In the genomic region with DNA sequence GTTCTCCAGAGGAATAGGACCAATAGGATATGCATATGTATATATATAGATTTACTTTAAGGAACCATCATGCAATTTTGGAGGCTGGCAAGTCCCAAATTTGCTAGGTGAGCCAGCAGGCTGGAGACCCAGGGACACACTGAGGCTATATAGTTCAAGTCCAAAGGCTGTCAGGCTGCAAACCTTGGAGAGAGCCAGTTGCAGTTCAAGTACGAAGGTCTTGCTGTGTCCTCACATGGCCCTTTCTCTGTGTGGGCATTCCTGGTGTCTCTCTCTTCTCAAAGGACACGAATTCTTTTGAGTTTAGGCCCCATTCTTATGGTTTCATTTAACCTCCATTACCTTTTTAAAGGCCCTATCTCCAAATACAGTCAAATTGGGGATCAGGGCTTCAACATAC, we compare ENCODE assay signal across 17 cellular contexts.
"Had no signal": no experiment of that assay in that cellular context is flagged by ENCODE, and none has a peak within 500 bp of the region (broad histone marks: within the 10 kb centered on the region; RNA-seq: fewer than 3 reads in every experiment).

No MANE protein-coding gene starts in this region.

- H3K4me1 ChIP-seq: ascending aorta, breast epithelium, left ventricle myocardium inferior, SJSA1 had no signal

- H3K27ac ChIP-seq: ascending aorta, breast epithelium, left ventricle myocardium inferior, prostate gland, SJSA1 had no signal

- H3K27me3 Mint-ChIP-seq: activated CD8-positive, alpha-beta memory T cell treated with anti-CD3 and anti-CD28 coated beads, Interleukin-2, amount 10 ng/mL, durations not matched to agents 7 days and 5 days; activated naive CD8-positive, alpha-beta T cell treated with anti-CD3 and anti-CD28 coated beads, Interleukin-2, amount 50 U/mL, for 24 hours; stimulated activated naive CD8-positive, alpha-beta T cell treated with anti-CD3 and anti-CD28 coated beads, Interleukin-15, amount 100 ng/mL, for 72 hours had no signal

- DNase-seq: activated CD8-positive, alpha-beta memory T cell treated with anti-CD3 and anti-CD28 coated beads, Interleukin-2, amount 10 ng/mL, durations not matched to agents 7 days and 5 days; activated effector memory CD4-positive, alpha-beta T cell treated with anti-CD3 and anti-CD28 coated beads, Interleukin-2, amount 50 U/mL, for 16 hours; activated naive CD8-positive, alpha-beta T cell treated with anti-CD3 and anti-CD28 coated beads, Interleukin-2, amount 50 U/mL, for 24 hours; activated T-cell treated with anti-CD3 and anti-CD28 coated beads, Interleukin-2, amount 50 U/mL, for 4 hours; hippocampal formation; left ventricle myocardium inferior; nephron progenitor cell; right cardiac atrium; stimulated activated naive CD8-positive, alpha-beta T cell treated with anti-CD3 and anti-CD28 coated beads, Interleukin-15, amount 100 ng/mL, for 72 hours; SW 1271 had no signal

- H3K4me3 Mint-ChIP-seq: activated CD8-positive, alpha-beta memory T cell treated with anti-CD3 and anti-CD28 coated beads, Interleukin-2, amount 10 ng/mL, durations not matched to agents 7 days and 5 days; activated naive CD8-positive, alpha-beta T cell treated with anti-CD3 and anti-CD28 coated beads, Interleukin-2, amount 50 U/mL, for 24 hours; activated T-cell treated with anti-CD3 and anti-CD28 coated beads, Interleukin-2, amount 50 U/mL, for 4 hours; memory B cell; nephron progenitor cell; stimulated activated naive CD8-positive, alpha-beta T cell treated with anti-CD3 and anti-CD28 coated beads, Interleukin-15, amount 100 ng/mL, for 72 hours; T-helper 2 cell treated with Interferon-gamma antibody and Interleukin-4, amounts not matched to agents 5 μg/mL and 100 μg/mL, for 36 hours had no signal

- H3K4me3 ChIP-seq: ascending aorta, breast epithelium, left ventricle myocardium inferior, prostate gland, SJSA1 had no signal

- H3K27ac Mint-ChIP-seq: activated CD8-positive, alpha-beta memory T cell treated with anti-CD3 and anti-CD28 coated beads, Interleukin-2, amount 10 ng/mL, durations not matched to agents 7 days and 5 days; activated naive CD8-positive, alpha-beta T cell treated with anti-CD3 and anti-CD28 coated beads, Interleukin-2, amount 50 U/mL, for 24 hours; memory B cell; nephron progenitor cell; T-helper 2 cell treated with Interferon-gamma antibody and Interleukin-4, amounts not matched to agents 5 μg/mL and 100 μg/mL, for 36 hours had no signal

- H3K36me3 ChIP-seq: breast epithelium, left ventricle myocardium inferior, SJSA1 had no signal

- H3K9me3 ChIP-seq: ascending aorta, breast epithelium, left ventricle myocardium inferior, prostate gland, SJSA1 had no signal

- H3K27me3 ChIP-seq: ascending aorta, breast epithelium, SJSA1 had no signal

- H3K9me3 Mint-ChIP-seq: activated naive CD8-positive, alpha-beta T cell treated with anti-CD3 and anti-CD28 coated beads, Interleukin-2, amount 50 U/mL, for 24 hours; activated T-cell treated with anti-CD3 and anti-CD28 coated beads, Interleukin-2, amount 50 U/mL, for 4 hours; memory B cell; nephron progenitor cell; stimulated activated naive CD8-positive, alpha-beta T cell treated with anti-CD3 and anti-CD28 coated beads, Interleukin-15, amount 100 ng/mL, for 72 hours; T-helper 2 cell treated with Interferon-gamma antibody and Interleukin-4, amounts not matched to agents 5 μg/mL and 100 μg/mL, for 36 hours had no signal

- H3K4me1 Mint-ChIP-seq: nephron progenitor cell had no signal

- ATAC-seq: activated CD8-positive, alpha-beta memory T cell treated with anti-CD3 and anti-CD28 coated beads, Interleukin-2, amount 10 ng/mL, durations not matched to agents 7 days and 5 days; activated naive CD8-positive, alpha-beta T cell treated with anti-CD3 and anti-CD28 coated beads, Interleukin-2, amount 50 U/mL, for 24 hours; activated T-cell treated with anti-CD3 and anti-CD28 coated beads, Interleukin-2, amount 50 U/mL, for 4 hours; esophagus mucosa; right cardiac atrium; stimulated activated naive CD8-positive, alpha-beta T cell treated with anti-CD3 and anti-CD28 coated beads, Interleukin-15, amount 100 ng/mL, for 72 hours had no signal
